Comparison of ENCODE assay signal across 8 cellular contexts in the genomic region with DNA sequence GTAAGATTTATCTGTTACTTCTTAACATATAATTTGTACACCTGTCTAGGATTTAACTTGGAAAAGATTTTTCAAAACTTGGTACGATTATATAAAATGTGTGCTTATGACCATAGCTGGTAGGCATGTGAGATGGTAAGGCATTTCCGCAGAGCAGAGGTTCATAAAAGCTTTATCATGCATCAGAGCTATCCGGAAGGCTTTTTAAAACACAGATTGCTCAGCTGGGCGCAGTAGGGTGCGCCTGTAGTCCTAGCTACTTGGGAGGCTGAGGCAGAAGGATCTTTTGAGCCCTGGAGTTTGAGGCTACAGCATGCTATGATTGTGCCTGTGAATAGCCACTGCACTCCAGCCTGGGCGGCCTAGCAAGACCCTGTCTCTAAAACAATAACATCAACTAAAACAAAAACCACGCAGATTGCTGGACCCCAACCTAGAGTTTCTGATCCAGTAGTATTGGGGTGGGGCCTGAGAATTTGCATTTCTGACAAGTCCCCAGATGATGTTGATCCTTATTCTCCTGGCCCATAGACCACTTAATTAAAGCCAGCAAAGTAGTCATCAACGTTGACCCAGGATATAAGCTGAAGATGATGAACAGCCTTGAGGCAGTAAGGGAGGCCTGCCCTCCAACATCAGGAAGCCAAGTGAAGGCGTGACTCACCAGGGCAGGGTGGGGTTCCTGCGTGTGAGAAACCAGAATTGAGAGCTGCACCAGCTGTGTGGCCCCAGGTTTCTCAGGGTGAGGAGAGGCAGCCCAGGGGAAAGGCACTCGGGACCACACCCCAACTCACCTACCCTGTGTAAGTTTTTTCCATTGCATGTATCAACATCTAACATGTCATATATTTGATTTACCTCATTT. TPM values are rescaled to one million over a fixed set of nuclear protein-coding genes. Genes with fewer than 3 reads are reported as not detected.
DNase-seq lines count a peak whose midpoint lies in the region; ATAC-seq, FAIRE-seq and TF ChIP-seq lines count a peak whose summit lies in the region.

No MANE protein-coding gene starts in this region.

- no peak overlapping the region for H2BK15ac ChIP-seq in H1 (ENCODE audit: low read length)

- H3K27ac ChIP-seq in H1 (ENCODE audit: low read depth, low read length): no peak overlapping the region

- ATAC-seq in GM18873 (IDR thresholded peaks at IDR 0.05; ENCODE audit: low FRiP score, unreplicated experiment) (peak; percentile 60), HG03521 (IDR thresholded peaks at IDR 0.05; ENCODE audit: unreplicated experiment) (peak; percentile 65)

- no peaks in the 10 kb centered on the region for H3K4me1 ChIP-seq in H1 (replicated peaks in 1 of 4; ENCODE audit: control insufficient read depth in 3 of 4, insufficient read depth in 4 of 4, low read length in 3 of 4)

- H3K9me3 ChIP-seq in H1 (ENCODE audit: insufficient read depth in 2 of 2, low read depth in 1 of 2, low read length in 1 of 2): no peaks in the 10 kb centered on the region

- no peaks in the 10 kb centered on the region for H3K79me2 ChIP-seq in H1 (ENCODE audit: control insufficient read depth in 1 of 2, insufficient read depth in 2 of 2, low read length in 2 of 2)

- 92% methylated on average over 11 of the region's 11 CpGs; no CpG with 5 or more reads in 1 of the 2 experiments for WGBS in H1 (ENCODE audit: extremely low coverage in 1 of 2, insufficient coverage in 1 of 2, insufficient read length in 1 of 2, insufficient replicate concordance in 2 of 2, low coverage in 1 of 2, low lambda C conversion rate in 2 of 2, missing lambda C conversion rate in 1 of 2), 2 experiments

- no peak overlapping the region for H3K4me3 ChIP-seq in H1 (ENCODE audit: extremely low read depth in 1 of 4, insufficient read depth in 2 of 4, low read depth in 3 of 4, low read length in 4 of 4)

- POLR2A ChIA-PET in H1 (lab: Charles Lee; ENCODE audit: partially characterized antibody): no interaction called here

- no peak overlapping the region for H3K14ac ChIP-seq in H1 (ENCODE audit: insufficient read length)

- FAIRE-seq in H1 (lab: Jason Lieb, UNC) (no peak), GM19239 (lab: Jason Lieb, UNC) (no peak)

- H3K4me2 ChIP-seq in H1 (ENCODE audit: insufficient read depth in 1 of 2, low read depth in 2 of 2, low read length in 2 of 2): no peak overlapping the region

- no peak overlapping the region for H4K5ac ChIP-seq in H1 (ENCODE audit: insufficient read length, low read depth, low read length)

- DNase-seq in activated CD4-positive, alpha-beta T cell treated with anti-CD3 and anti-CD28 coated beads, Interleukin-2, amount 50 U/mL, for 1 hour: peak; percentile 72
- DNase-seq in H1 (ENCODE audit: low read depth in 1 of 2, low spot score in 2 of 2) (no peak), cerebellum (ENCODE audit: low spot score) (no peak), DMS79 treated with DMSO at 0.1 percent for 48 hours (lab: John Stamatoyannopoulos, UW) (no peak), GM19239 (ENCODE audit: insufficient read length, low spot score) (no peak)
- DNase-seq in stimulated activated CD4-positive, alpha-beta T cell treated with anti-CD3 and anti-CD28 coated beads, Interleukin-12 subunit alpha, Interleukin-12 subunit beta, amount 100 ng/mL, for 48 hours (ENCODE audit: low read depth in 2 of 3, low spot score in 1 of 3): peak; percentile 48 to 62 (median 49)

- no peak overlapping the region for H2AFZ ChIP-seq in H1 (ENCODE audit: low read length)

- H2BK12ac ChIP-seq in H1 (ENCODE audit: low read depth, low read length): no peak overlapping the region

- TF ChIP-seq CTCF in H1 (IDR thresholded peaks at IDR 0.05; ENCODE audit: control extremely low read depth in 1 of 3, insufficient read depth in 1 of 3, low read depth in 1 of 3, low read length in 3 of 3): no peak

- no peak overlapping the region for H3K23ac ChIP-seq in H1 (ENCODE audit: insufficient read length)

- H2BK5ac ChIP-seq in H1 (ENCODE audit: low read depth, low read length): no peak overlapping the region

- peak overlapping the region; percentile 41 for H2BK120ac ChIP-seq in H1 (replicated peaks; ENCODE audit: low read depth, low read length)

- H3K23me2 ChIP-seq in H1 (ENCODE audit: low read depth, low read length): peaks cover 1% of the 10 kb centered on the region; the same call in 1 of the 2 replicates

- no peak overlapping the region for H3K56ac ChIP-seq in H1 (replicated peaks; ENCODE audit: insufficient read length, low read depth, low read length)

- no peak overlapping the region for H3K18ac ChIP-seq in H1 (ENCODE audit: extremely low read depth, low read length)

- no peaks in the 10 kb centered on the region for H3K27me3 ChIP-seq in H1 (replicated peaks in 1 of 4; ENCODE audit: control insufficient read depth in 3 of 4, extremely low read depth in 1 of 4, insufficient read depth in 3 of 4, low read length in 3 of 4)

- H2AK5ac ChIP-seq in H1 (ENCODE audit: low read depth, low read length): no peak overlapping the region

- CTCF ChIA-PET in H1 (lab: Charles Lee; ENCODE audit: partially characterized antibody): interaction anchor here (1.0 to 10.5 kb wide), 8 partner anchors 13 to 126 kb away, joined by 3 to 185 read pairs (median 28); a partner anchor contains a TSS

- no peak for TF ChIP-seq EP300 in H1 (IDR thresholded peaks at IDR 0.05; ENCODE audit: borderline replicate concordance in 1 of 2, low read depth in 2 of 2, low read length in 2 of 2)

- H3K79me1 ChIP-seq in H1 (ENCODE audit: low read depth, low read length): no peaks in the 10 kb centered on the region

- H2BK20ac ChIP-seq in H1 (ENCODE audit: low read length): no peak overlapping the region

- H3K9ac ChIP-seq in H1 (replicated peaks in 1 of 4; ENCODE audit: extremely low read depth in 1 of 4, low read depth in 3 of 4, low read length in 3 of 4): no peak overlapping the region

- no peak overlapping the region for H4K91ac ChIP-seq in H1 (replicated peaks; ENCODE audit: insufficient read length, low read length)

- no peaks in the 10 kb centered on the region for H4K20me1 ChIP-seq in H1 (replicated peaks in 1 of 2; ENCODE audit: control insufficient read depth in 1 of 2, insufficient read depth in 2 of 2, low read length in 2 of 2)

- no peak for TF ChIP-seq POLR2A in H1 (IDR thresholded peaks at IDR 0.05; ENCODE audit: control extremely low read depth in 1 of 2, low read depth in 2 of 2, low read length in 2 of 2)

- no peak for TF ChIP-seq RAD21 in H1 (IDR thresholded peaks at IDR 0.05 in 1 of 2, conservative IDR thresholded peaks at IDR 0.05 in 1 of 2; ENCODE audit: low read depth in 2 of 2, low read length in 2 of 2)

- H3K4ac ChIP-seq in H1 (replicated peaks; ENCODE audit: insufficient read length, low read depth, low read length): no peak overlapping the region

- H3K36me3 ChIP-seq in H1 (ENCODE audit: control insufficient read depth in 2 of 4, insufficient read depth in 4 of 4, low read length in 3 of 4): no peaks in the 10 kb centered on the region

- no peak overlapping the region for H4K8ac ChIP-seq in H1 (ENCODE audit: extremely low read depth, insufficient read depth, low read length)

TF ChIP-seq in H1, 55 proteins besides CTCF, POLR2A, EP300 and RAD21:
- TF ChIP-seq CBX5 (IDR thresholded peaks at IDR 0.05; ENCODE audit: low read depth, low read length): no peak
- TF ChIP-seq BACH1 (IDR thresholded peaks at IDR 0.05; ENCODE audit: low read length): no peak
- TF ChIP-seq JUN (IDR thresholded peaks at IDR 0.05; ENCODE audit: low read depth, low read length): no peak
- TF ChIP-seq, protein P1, sequence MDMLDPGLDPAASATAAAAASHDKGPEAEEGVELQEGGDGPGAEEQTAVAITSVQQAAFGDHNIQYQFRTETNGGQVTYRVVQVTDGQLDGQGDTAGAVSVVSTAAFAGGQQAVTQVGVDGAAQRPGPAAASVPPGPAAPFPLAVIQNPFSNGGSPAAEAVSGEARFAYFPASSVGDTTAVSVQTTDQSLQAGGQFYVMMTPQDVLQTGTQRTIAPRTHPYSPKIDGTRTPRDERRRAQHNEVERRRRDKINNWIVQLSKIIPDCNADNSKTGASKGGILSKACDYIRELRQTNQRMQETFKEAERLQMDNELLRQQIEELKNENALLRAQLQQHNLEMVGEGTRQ (IDR thresholded peaks at IDR 0.05; ENCODE audit: low read length): no peak
- no peak for TF ChIP-seq CTBP2 (IDR thresholded peaks at IDR 0.05; ENCODE audit: borderline replicate concordance, insufficient read depth, insufficient read length, low read length)
- no peak for TF ChIP-seq TCF12 (IDR thresholded peaks at IDR 0.05; ENCODE audit: low read depth, low read length)
- no peak for TF ChIP-seq SIN3A (conservative IDR thresholded peaks at IDR 0.05 in 1 of 2, IDR thresholded peaks at IDR 0.05 in 1 of 2; ENCODE audit: low read depth in 1 of 2, low read length in 2 of 2)
- TF ChIP-seq CREB1 (IDR thresholded peaks at IDR 0.05): no peak
- no peak for TF ChIP-seq ASH2L (IDR thresholded peaks at IDR 0.05; ENCODE audit: low read length)

RNA-seq across cellular contexts. Expression of a gene that starts 21.6 kb away (rescaled TPM):
- 105 and 106 TPM in 2 replicates for total RNA-seq in H1 (2021; fragmentation: NEBNext Ultra II Directional; extraction: Animal tissue kit (Norgen Biotek cat#: 25700))
- polyA plus RNA-seq in H1 (2011; rRNA removed): 32.6 and 42.6 TPM in 2 replicates
- 40.1 TPM for polyA plus RNA-seq in H1 (2011; cell fraction: cytosol; rRNA removed)
- polyA plus RNA-seq in H1 (2011; cell fraction: nucleus; rRNA removed): 33.4 TPM
- 57.6 to 70.4 TPM (median 63.4 TPM) in 4 replicates for polyA plus RNA-seq in H1 (2012, experiment 1 of 2)
- polyA plus RNA-seq in H1 (2012, experiment 2 of 2): 13.6 TPM
- 106 TPM for polyA plus RNA-seq in H1 (2013, experiment 1 of 2)
- 112 TPM for polyA plus RNA-seq in H1 (2013, experiment 2 of 2)
- polyA minus RNA-seq in H1 (2011; rRNA and poly(A)+ RNA removed): 76.1 and 92.2 TPM in 2 replicates
- 36.8 TPM for polyA minus RNA-seq in H1 (2011; cell fraction: cytosol; rRNA and poly(A)+ RNA removed)
- 69.1 TPM for polyA minus RNA-seq in H1 (2011; cell fraction: nucleus; rRNA and poly(A)+ RNA removed)
- 46.5 TPM for total RNA-seq in cerebellum

RNA-seq across cellular contexts. Expression of a gene that starts 39.7 kb away (rescaled TPM):
- total RNA-seq in H1 (2021; fragmentation: NEBNext Ultra II Directional; extraction: Animal tissue kit (Norgen Biotek cat#: 25700)): 27.2 and 30.2 TPM in 2 replicates
- 71.5 and 95.9 TPM in 2 replicates for polyA plus RNA-seq in H1 (2011; rRNA removed)
- polyA plus RNA-seq in H1 (2011; cell fraction: cytosol; rRNA removed): 45.7 TPM
- 36.3 TPM for polyA plus RNA-seq in H1 (2011; cell fraction: nucleus; rRNA removed)
- polyA plus RNA-seq in H1 (2012, experiment 1 of 2): 18.7 to 60.6 TPM (median 56.3 TPM) in 4 replicates
- 84.1 TPM for polyA plus RNA-seq in H1 (2012, experiment 2 of 2)
- 24.1 TPM for polyA plus RNA-seq in H1 (2013, experiment 1 of 2)
- polyA plus RNA-seq in H1 (2013, experiment 2 of 2): 21.6 TPM
- 4.1 and 5.2 TPM in 2 replicates for polyA minus RNA-seq in H1 (2011; rRNA and poly(A)+ RNA removed)
- 11.2 TPM for polyA minus RNA-seq in H1 (2011; cell fraction: cytosol; rRNA and poly(A)+ RNA removed)
- 16.5 TPM for polyA minus RNA-seq in H1 (2011; cell fraction: nucleus; rRNA and poly(A)+ RNA removed)
- 7.4 TPM for total RNA-seq in cerebellum

Comparison
In these comparisons a context has a peak if more than half of its experiments do, and no peak if none do; other contexts are left out.
1. DNase-seq: peak in activated CD4-positive, alpha-beta T cell treated with anti-CD3 and anti-CD28 coated beads, Interleukin-2, amount 50 U/mL, for 1 hour (single experiment) and stimulated activated CD4-positive, alpha-beta T cell treated with anti-CD3 and anti-CD28 coated beads, Interleukin-12 subunit alpha, Interleukin-12 subunit beta, amount 100 ng/mL, for 48 hours (3 of 3); none in H1 (0 of 2), cerebellum (single experiment), DMS79 treated with DMSO at 0.1 percent for 48 hours (single experiment) and GM19239 (single experiment).